Comparison of ENCODE assay signal across 8 cellular contexts in the genomic region with DNA sequence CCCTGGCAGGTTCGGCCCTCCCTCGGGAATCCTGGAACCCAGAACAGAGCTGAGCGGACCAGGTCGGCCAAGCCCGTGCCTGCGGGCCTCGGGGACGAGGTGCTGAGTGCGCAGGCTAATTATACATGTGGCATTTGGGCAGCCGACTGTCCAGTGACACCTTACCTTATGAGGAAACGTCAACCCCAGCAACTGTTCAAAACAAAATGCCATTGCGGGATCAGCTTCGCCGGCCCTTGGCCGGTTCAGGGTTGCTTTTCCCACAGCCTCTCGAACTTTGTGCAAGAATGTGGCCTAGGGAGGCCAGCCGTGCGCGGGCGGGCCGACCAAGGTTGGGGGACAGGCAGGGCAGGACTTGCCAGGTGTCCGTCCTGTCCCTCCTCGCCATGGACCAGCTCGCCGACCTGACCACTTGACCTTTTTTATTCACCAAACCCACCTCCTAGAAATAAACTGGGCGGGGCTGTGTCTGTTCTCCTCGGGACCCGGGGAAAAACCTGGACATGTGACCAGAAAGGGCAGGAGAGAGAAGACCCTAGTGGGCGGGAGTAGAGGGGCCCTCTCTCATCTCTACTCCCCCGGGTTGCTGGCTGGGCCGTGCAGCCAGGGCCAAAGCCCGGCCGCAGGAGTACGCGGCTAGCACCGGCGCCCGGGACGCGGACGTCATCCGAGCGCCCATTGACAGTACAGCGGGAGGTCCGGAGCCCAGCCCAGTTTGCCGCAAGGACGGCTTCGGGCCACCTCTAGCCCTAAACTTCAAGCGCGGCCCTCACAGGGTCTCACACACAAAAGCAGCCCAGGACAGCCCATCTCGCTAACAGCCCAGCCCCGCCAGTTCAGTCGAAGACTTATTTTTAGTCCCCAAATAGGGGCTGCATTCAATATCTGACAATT.
DNase-seq lines count a peak whose midpoint lies in the region; ATAC-seq, FAIRE-seq and TF ChIP-seq lines count a peak whose summit lies in the region.

No MANE protein-coding gene starts in this region.

- H3K9me3 ChIP-seq in CD8-positive, alpha-beta T cell (ENCODE audit: low read length), result no peaks in the 10 kb centered on the region
- no peaks in the 10 kb centered on the region for H3K9me3 ChIP-seq in endocrine pancreas (ENCODE audit: control insufficient read depth, low read length)

- TF ChIP-seq CTCF in CD8-positive, alpha-beta T cell (IDR thresholded peaks at IDR 0.05), result no peak
- TF ChIP-seq CTCF in mesothelial cell of epicardium (IDR thresholded peaks at IDR 0.05; ENCODE audit: unreplicated experiment), result no peak

- FAIRE-seq in HTR-8/SVneo (lab: Jason Lieb, UNC), result no peak

- no peak overlapping the region for H3K27ac ChIP-seq in CD8-positive, alpha-beta T cell (ENCODE audit: low read depth, low read length)
- peak overlapping the region; percentile 78 for H3K27ac ChIP-seq in urinary bladder (ENCODE audit: low read depth)

- H3K27me3 ChIP-seq in CD8-positive, alpha-beta T cell (ENCODE audit: insufficient read depth, low read length), result peaks cover 27% of the 10 kb centered on the region
- H3K27me3 ChIP-seq in endocrine pancreas (ENCODE audit: control insufficient read depth, insufficient read depth, low read length), result no peaks in the 10 kb centered on the region

- peaks cover 28% of the 10 kb centered on the region for H3K4me1 Mint-ChIP-seq in CD8-positive, alpha-beta T cell (ENCODE audit: low read depth)
- peaks cover 45% of the 10 kb centered on the region for H3K4me1 Mint-ChIP-seq in mesothelial cell of epicardium

- no peaks in the 10 kb centered on the region for H3K36me3 ChIP-seq in CD8-positive, alpha-beta T cell (ENCODE audit: insufficient read depth, low read length)
- H3K36me3 ChIP-seq in endocrine pancreas (ENCODE audit: control insufficient read depth, insufficient read depth, low read length), result no peaks in the 10 kb centered on the region
- no peaks in the 10 kb centered on the region for H3K36me3 ChIP-seq in urinary bladder (ENCODE audit: insufficient read depth)

- no peak for DNase-seq in CD8-positive, alpha-beta T cell
- DNase-seq in NCI-H69 (lab: John Stamatoyannopoulos, UW) (peak; percentile 56), mesothelial cell of epicardium (ENCODE audit: low spot score in 2 of 2, unreplicated experiment in 2 of 2) (peak in 1 of 2 experiments; percentile 52), HTR-8/SVneo (ENCODE audit: insufficient read length, low spot score) (no peak)

- ATAC-seq in CD8-positive, alpha-beta T cell, result no peak
- ATAC-seq in GM18502 (IDR thresholded peaks at IDR 0.05; ENCODE audit: poor library complexity, unreplicated experiment) (no peak), GM18517 (IDR thresholded peaks at IDR 0.05; ENCODE audit: unreplicated experiment) (no peak)

- WGBS in urinary bladder, result 34% methylated on average over 53 of the region's 53 CpGs

- H3K4me3 Mint-ChIP-seq in CD8-positive, alpha-beta T cell, result peak overlapping the region; percentile 69
- peak overlapping the region; percentile 87 for H3K4me3 Mint-ChIP-seq in mesothelial cell of epicardium

- H3K9me3 Mint-ChIP-seq in CD8-positive, alpha-beta T cell, result no peaks in the 10 kb centered on the region
- no peaks in the 10 kb centered on the region for H3K9me3 Mint-ChIP-seq in mesothelial cell of epicardium

- H3K27me3 Mint-ChIP-seq in CD8-positive, alpha-beta T cell (ENCODE audit: low read depth), result peaks cover 57% of the 10 kb centered on the region
- H3K27me3 Mint-ChIP-seq in mesothelial cell of epicardium (ENCODE audit: low read depth), result peaks cover 9% of the 10 kb centered on the region

- intact Hi-C loops in CD8-positive, alpha-beta T cell (cut with DNase I, micrococcal nuclease), result no loop called here

- peak overlapping the region; percentile 82 for H3K9ac ChIP-seq in endocrine pancreas (ENCODE audit: control insufficient read depth, insufficient read depth, low read length)

- H3K4me3 ChIP-seq in CD8-positive, alpha-beta T cell (ENCODE audit: low read depth, low read length), result peak overlapping the region; percentile 38
- H3K4me3 ChIP-seq in endocrine pancreas (ENCODE audit: control insufficient read depth, insufficient read depth, low read length), result peak overlapping the region; percentile 48
- peak overlapping the region; percentile 69 for H3K4me3 ChIP-seq in urinary bladder (ENCODE audit: low read depth, low read length)

- H3K36me3 Mint-ChIP-seq in CD8-positive, alpha-beta T cell, result no peaks in the 10 kb centered on the region
- H3K36me3 Mint-ChIP-seq in mesothelial cell of epicardium, result no peaks in the 10 kb centered on the region

- no peak overlapping the region for H3K27ac Mint-ChIP-seq in CD8-positive, alpha-beta T cell
- peak overlapping the region; percentile 95 for H3K27ac Mint-ChIP-seq in mesothelial cell of epicardium

- CTCF ChIA-PET in CD8-positive, alpha-beta T cell (lab: Charles Lee), result no interaction called here

- H3K4me1 ChIP-seq in CD8-positive, alpha-beta T cell (ENCODE audit: insufficient read depth, low read length), result peaks cover 35% of the 10 kb centered on the region
- H3K4me1 ChIP-seq in endocrine pancreas (ENCODE audit: control insufficient read depth, insufficient read depth, low read length) (no peaks in the 10 kb centered on the region), urinary bladder (ENCODE audit: insufficient read depth) (no peaks in the 10 kb centered on the region)

- POLR2A ChIA-PET in CD8-positive, alpha-beta T cell (lab: Charles Lee), result no interaction called here
